ENCODE assay signal across 14 cellular contexts in the genomic region with DNA sequence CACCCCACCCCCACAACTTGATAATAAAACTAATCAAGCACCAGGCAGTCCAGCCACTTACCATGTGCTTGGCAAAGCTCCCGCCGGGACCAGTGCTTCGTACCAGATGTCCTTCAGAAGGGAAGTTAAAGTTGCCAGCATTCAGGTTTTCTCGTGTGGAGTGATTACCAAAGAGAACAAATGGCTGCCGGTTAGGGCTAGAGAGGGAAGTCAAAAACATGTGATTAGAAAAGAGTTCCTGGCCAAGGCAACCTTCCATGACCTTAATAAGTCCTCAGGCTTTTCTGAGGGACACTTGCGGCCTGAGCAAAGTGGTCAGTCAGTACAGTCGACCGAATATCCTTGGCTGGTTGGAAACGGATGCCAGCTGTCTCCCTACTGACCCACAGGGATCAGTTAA.
DNase-seq lines count a peak whose midpoint lies in the region; ATAC-seq and TF ChIP-seq lines count a peak whose summit lies in the region.
"Had no signal": no experiment of that assay in that cellular context is flagged by ENCODE, and none has a peak within 500 bp of the region (broad histone marks: within the 10 kb centered on the region; RNA-seq: fewer than 3 reads in every experiment).

No MANE protein-coding gene starts in this region.

- no peaks in the 10 kb centered on the region for H3K4me1 Mint-ChIP-seq in CD8-positive, alpha-beta T cell (ENCODE audit: low read depth)
- H3K4me1 Mint-ChIP-seq in T-helper 2 cell treated with Interferon-gamma antibody and Interleukin-4, amounts not matched to agents 5 μg/mL and 100 μg/mL, for 36 hours (ENCODE audit: low read depth) = no peaks in the 10 kb centered on the region
- H3K4me1 Mint-ChIP-seq: activated CD4-positive, alpha-beta T cell treated with anti-CD3 and anti-CD28 coated beads, Interleukin-2, amount 10 ng/mL, durations not matched to agents 7 days and 5 days had no signal

- 77% methylated on average over 9 of the region's 9 CpGs for WGBS in SK-N-SH (ENCODE audit: low lambda C conversion rate)

- H3K36me3 ChIP-seq in SK-N-SH (replicated peaks in 1 of 2; ENCODE audit: control insufficient read depth in 1 of 2, insufficient read depth in 2 of 2, low read length in 1 of 2) = peaks cover 8 to 63% of the 10 kb centered on the region in 2 experiments
- H3K36me3 ChIP-seq in CD8-positive, alpha-beta T cell (ENCODE audit: insufficient read depth, low read length) = no peaks in the 10 kb centered on the region

- no peaks in the 10 kb centered on the region for H3K9me2 ChIP-seq in SK-N-SH

- H3K27ac Mint-ChIP-seq in CD8-positive, alpha-beta T cell = no peak overlapping the region
- H3K27ac Mint-ChIP-seq in T-helper 2 cell treated with Interferon-gamma antibody and Interleukin-4, amounts not matched to agents 5 μg/mL and 100 μg/mL, for 36 hours = no peak overlapping the region
- H3K27ac Mint-ChIP-seq: activated CD4-positive, alpha-beta T cell treated with anti-CD3 and anti-CD28 coated beads, Interleukin-2, amount 10 ng/mL, durations not matched to agents 7 days and 5 days had no signal

- TF ChIP-seq EP300 in SK-N-SH (IDR thresholded peaks at IDR 0.05; ENCODE audit: borderline replicate concordance in 1 of 2, low read depth in 1 of 2, low read length in 1 of 2) = no peak

- H3K4me3 ChIP-seq in SK-N-SH (ENCODE audit: low read depth in 2 of 2, low read length in 1 of 2) = no peak overlapping the region
- H3K4me3 ChIP-seq in CD8-positive, alpha-beta T cell (ENCODE audit: low read depth, low read length) = no peak overlapping the region

- H3K9ac ChIP-seq in SK-N-SH = no peak overlapping the region

- peaks cover 28% of the 10 kb centered on the region for H3K36me3 Mint-ChIP-seq in CD8-positive, alpha-beta T cell
- peaks cover 5% of the 10 kb centered on the region for H3K36me3 Mint-ChIP-seq in T-helper 2 cell treated with Interferon-gamma antibody and Interleukin-4, amounts not matched to agents 5 μg/mL and 100 μg/mL, for 36 hours (ENCODE audit: low read depth)

- peaks cover 11% of the 10 kb centered on the region in 2 experiments; a peak in 3 of 4 replicates for H3K4me1 ChIP-seq in SK-N-SH (ENCODE audit: control insufficient read depth in 1 of 2, insufficient read depth in 2 of 2, low read depth in 1 of 2, low read length in 1 of 2)
- no peaks in the 10 kb centered on the region for H3K4me1 ChIP-seq in CD8-positive, alpha-beta T cell (ENCODE audit: insufficient read depth, low read length)
- H3K4me1 ChIP-seq: foreskin keratinocyte had no signal

- no peaks in the 10 kb centered on the region for H3K79me2 ChIP-seq in SK-N-SH (ENCODE audit: insufficient read depth)

- peak overlapping the region in 1 of 2 experiments; percentile 77; a peak in 2 of 4 replicates for H3K27ac ChIP-seq in SK-N-SH (ENCODE audit: low read depth in 2 of 2, low read length in 1 of 2)
- no peak overlapping the region for H3K27ac ChIP-seq in CD8-positive, alpha-beta T cell (ENCODE audit: low read depth, low read length)
- H3K27ac ChIP-seq: foreskin keratinocyte had no signal

- H3K9me3 ChIP-seq in SK-N-SH = no peaks in the 10 kb centered on the region
- no peaks in the 10 kb centered on the region for H3K9me3 ChIP-seq in CD8-positive, alpha-beta T cell (ENCODE audit: low read length)

- no peak for TF ChIP-seq CTCF in SK-N-SH (IDR thresholded peaks at IDR 0.05)
- TF ChIP-seq CTCF in CD8-positive, alpha-beta T cell (IDR thresholded peaks at IDR 0.05) = no peak

- CTCF ChIA-PET in SK-N-SH (lab: Yijun Ruan, JAX) = no interaction called here
- CTCF ChIA-PET in CD8-positive, alpha-beta T cell (lab: Charles Lee) = no interaction called here

- peaks cover 11% of the 10 kb centered on the region for H3F3A ChIP-seq in SK-N-SH (replicated peaks; ENCODE audit: insufficient read depth)

- no peaks in the 10 kb centered on the region for H3K27me3 ChIP-seq in SK-N-SH (ENCODE audit: insufficient read depth)
- no peaks in the 10 kb centered on the region for H3K27me3 ChIP-seq in CD8-positive, alpha-beta T cell (ENCODE audit: insufficient read depth, low read length)
- H3K27me3 ChIP-seq: foreskin keratinocyte had no signal

- no peaks in the 10 kb centered on the region for H3K27me3 Mint-ChIP-seq in CD8-positive, alpha-beta T cell (ENCODE audit: low read depth)
- no peaks in the 10 kb centered on the region for H3K27me3 Mint-ChIP-seq in T-helper 2 cell treated with Interferon-gamma antibody and Interleukin-4, amounts not matched to agents 5 μg/mL and 100 μg/mL, for 36 hours (ENCODE audit: low read depth)
- H3K27me3 Mint-ChIP-seq: activated CD4-positive, alpha-beta T cell treated with anti-CD3 and anti-CD28 coated beads, Interleukin-2, amount 10 ng/mL, durations not matched to agents 7 days and 5 days had no signal

- no peaks in the 10 kb centered on the region for H4K20me1 ChIP-seq in SK-N-SH (ENCODE audit: insufficient read depth)

- H3K4me2 ChIP-seq in SK-N-SH = no peak overlapping the region

- POLR2A ChIA-PET in SK-N-SH (lab: Yijun Ruan, JAX) = no interaction called here
- POLR2A ChIA-PET in CD8-positive, alpha-beta T cell (lab: Charles Lee) = no interaction called here

- intact Hi-C loops in cardiac septum (cut with DNase I) (no loop called here), posterior cingulate gyrus (cut with DNase I) (no loop called here)
- intact Hi-C loops in CD8-positive, alpha-beta T cell (cut with DNase I, micrococcal nuclease) = no loop called here

- TF ChIP-seq RAD21 in SK-N-SH (IDR thresholded peaks at IDR 0.05; ENCODE audit: low read length) = no peak

- H3K9me3 Mint-ChIP-seq in CD8-positive, alpha-beta T cell = no peaks in the 10 kb centered on the region
- no peaks in the 10 kb centered on the region for H3K9me3 Mint-ChIP-seq in T-helper 2 cell treated with Interferon-gamma antibody and Interleukin-4, amounts not matched to agents 5 μg/mL and 100 μg/mL, for 36 hours
- H3K9me3 Mint-ChIP-seq: activated CD4-positive, alpha-beta T cell treated with anti-CD3 and anti-CD28 coated beads, Interleukin-2, amount 10 ng/mL, durations not matched to agents 7 days and 5 days had no signal

- no peak overlapping the region for H3K4me3 Mint-ChIP-seq in CD8-positive, alpha-beta T cell
- H3K4me3 Mint-ChIP-seq in T-helper 2 cell treated with Interferon-gamma antibody and Interleukin-4, amounts not matched to agents 5 μg/mL and 100 μg/mL, for 36 hours = no peak overlapping the region
- H3K4me3 Mint-ChIP-seq: activated CD4-positive, alpha-beta T cell treated with anti-CD3 and anti-CD28 coated beads, Interleukin-2, amount 10 ng/mL, durations not matched to agents 7 days and 5 days had no signal

- no peak for ATAC-seq in CD8-positive, alpha-beta T cell
- no peak for ATAC-seq in GM18520 (IDR thresholded peaks at IDR 0.05; ENCODE audit: unreplicated experiment)
- ATAC-seq: foreskin keratinocyte had no signal

- no peak overlapping the region for H2AFZ ChIP-seq in SK-N-SH (ENCODE audit: low read depth)

- peak; percentile 76 for DNase-seq in Ammon's horn (ENCODE audit: low spot score)
- DNase-seq in SK-N-SH = peak; percentile 34
- peak; percentile 85 for DNase-seq in cardiac septum (ENCODE audit: low spot score)
- DNase-seq in posterior cingulate gyrus = peak in 6 of 10 donors; percentile 19 to 87 (median 30)
- no peak for DNase-seq in CD8-positive, alpha-beta T cell
- no peak for DNase-seq in iPS-NIHi11 (ENCODE audit: low spot score)
- no peak for DNase-seq in T-helper 2 cell treated with Interferon-gamma antibody and Interleukin-4, amounts not matched to agents 5 μg/mL and 100 μg/mL, for 36 hours (ENCODE audit: low spot score)
- DNase-seq: activated CD4-positive, alpha-beta T cell treated with anti-CD3 and anti-CD28 coated beads, Interleukin-2, amount 10 ng/mL, durations not matched to agents 7 days and 5 days; activated naive CD4-positive, alpha-beta T cell treated with Interleukin-2 at 50 U/mL for 16 hours; AML-193; foreskin keratinocyte; NCI-H1105 treated with DMSO at 0.1 percent for 48 hours; NCI-H82 had no signal

TF ChIP-seq in SK-N-SH, 30 proteins besides CTCF, POLR2A, EP300 and RAD21:
- TF ChIP-seq ELF1 (IDR thresholded peaks at IDR 0.05) = no peak
- 0 out of 2 replicates have a peak, but pooled peaks have one; percentile 21 for TF ChIP-seq MXI1 (IDR thresholded peaks at IDR 0.05; ENCODE audit: low read depth, low read length)

Comparison
In these comparisons a context has a peak if more than half of its experiments do, and no peak if none do; other contexts are left out.
1. DNase-seq: peak in Ammon's horn (single experiment), SK-N-SH (single experiment), cardiac septum (single experiment) and posterior cingulate gyrus (6 of 10); none in CD8-positive, alpha-beta T cell (0 of 7), iPS-NIHi11 (single experiment) and T-helper 2 cell treated with Interferon-gamma antibody and Interleukin-4, amounts not matched to agents 5 μg/mL and 100 μg/mL, for 36 hours (single experiment).